Comparison of ENCODE assay signal across 17 cellular contexts in the genomic region with DNA sequence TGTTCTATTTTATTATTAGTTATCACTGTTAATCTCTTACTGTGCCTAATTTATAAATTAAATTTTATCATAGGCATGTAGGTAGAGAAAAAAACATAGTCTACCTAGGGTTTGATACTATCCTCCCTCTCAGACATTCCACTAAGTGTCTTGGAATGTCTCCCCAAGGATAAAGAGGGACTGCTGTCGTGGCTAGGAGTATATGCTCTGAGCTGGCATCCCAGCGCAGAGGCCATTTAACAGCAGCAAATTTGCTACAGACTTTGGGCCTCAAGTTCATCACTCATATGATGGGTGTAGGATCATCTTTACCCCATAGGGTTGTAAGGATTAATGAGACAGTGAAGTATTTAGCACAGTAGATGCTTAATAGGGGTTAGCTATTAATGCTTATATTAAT. TPM values are rescaled to one million over a fixed set of nuclear protein-coding genes. Genes with fewer than 3 reads are reported as not detected.
DNase-seq lines count a peak whose midpoint lies in the region; ATAC-seq and TF ChIP-seq lines count a peak whose summit lies in the region.
"Had no signal": no experiment of that assay in that cellular context is flagged by ENCODE, and none has a peak within 500 bp of the region (broad histone marks: within the 10 kb centered on the region; RNA-seq: fewer than 3 reads in every experiment).

No MANE protein-coding gene starts in this region.

- TF ChIP-seq CTCF in PC-9 (conservative IDR thresholded peaks at IDR 0.05) (no peak), hepatocyte (IDR thresholded peaks at IDR 0.05; ENCODE audit: poor library complexity) (no peak), gastrocnemius medialis (IDR thresholded peaks at IDR 0.05 in 4 of 5, conservative IDR thresholded peaks at IDR 0.05 in 1 of 5) (no peak)

- H3K27me3 ChIP-seq in ACC112 (ENCODE audit: insufficient read depth, low read length) (no peaks in the 10 kb centered on the region), PC-9 (ENCODE audit: insufficient read depth, low read depth) (no peaks in the 10 kb centered on the region), hepatocyte (no peaks in the 10 kb centered on the region), gastrocnemius medialis (no peaks in the 10 kb centered on the region)

- POLR2A ChIA-PET in PC-9 (lab: Charles Lee; ENCODE audit: unreplicated experiment), result interaction anchor here (0.5 kb wide), 1 partner anchor 62 kb away, joined by 5 read pairs; no protein-coding TSS in a partner anchor

- H3K9me2 ChIP-seq in PC-9 (ENCODE audit: insufficient read depth) (no peaks in the 10 kb centered on the region), hepatocyte (replicated peaks; ENCODE audit: insufficient read depth) (no peaks in the 10 kb centered on the region)

- H3K36me3 ChIP-seq in ACC112 (ENCODE audit: insufficient read depth, low read length) (peaks cover 5% of the 10 kb centered on the region; the same call in 1 of the 2 replicates), PC-9 (ENCODE audit: low read depth) (no peaks in the 10 kb centered on the region), hepatocyte (replicated peaks; ENCODE audit: insufficient read depth, low read depth) (no peaks in the 10 kb centered on the region), gastrocnemius medialis (no peaks in the 10 kb centered on the region)

- no peak overlapping the region for H2AFZ ChIP-seq in ACC112 (ENCODE audit: low read length, unreplicated experiment)
- no peak overlapping the region for H2AFZ ChIP-seq in PC-9
- no peak overlapping the region for H2AFZ ChIP-seq in hepatocyte

- peak overlapping the region; percentile 99 for H3K27ac ChIP-seq in ACC112 (ENCODE audit: low read depth, low read length)
- peak overlapping the region; percentile 99 for H3K27ac ChIP-seq in PC-9
- H3K27ac ChIP-seq in hepatocyte, result peak overlapping the region; percentile 30
- peak overlapping the region; percentile 89 to 99 (median 96) for H3K27ac ChIP-seq in gastrocnemius medialis

- H3K4me1 ChIP-seq in ACC112 (ENCODE audit: control insufficient read depth, insufficient read depth, low read length, unreplicated experiment) (peaks cover 60% of the 10 kb centered on the region), PC-9 (replicated peaks; ENCODE audit: insufficient read depth) (peaks cover 91% of the 10 kb centered on the region), hepatocyte (ENCODE audit: insufficient read depth) (peaks cover 67% of the 10 kb centered on the region), gastrocnemius medialis (peaks cover 96 to 97% of the 10 kb centered on the region in 2 donors)

- DNase-seq in PC-9, result no peak
- no peak for DNase-seq in hepatocyte (ENCODE audit: low spot score)
- DNase-seq in gastrocnemius medialis, result no peak
- no peak for DNase-seq in NCI-H187 treated with DMSO at 0.1 percent for 48 hours (lab: John Stamatoyannopoulos, UW)
- DNase-seq in T-helper 9 cell, result no peak
- DNase-seq: activated CD4-positive, alpha-beta T cell treated with anti-CD3 and anti-CD28 coated beads, Interleukin-2, amount 10 ng/mL, durations not matched to agents 7 days and 5 days; activated naive CD4-positive, alpha-beta T cell; amygdala; CD8-positive, alpha-beta memory T cell; endodermal cell; left colon; NCI-H187; stimulated activated CD4-positive, alpha-beta T cell treated with anti-CD3 and anti-CD28 coated beads, Interleukin-4, amount 100 ng/mL, for 4 hours had no signal

- in situ Hi-C loops in gastrocnemius medialis (cut with MboI; ENCODE audit: low sequenced_read_pairs in 4 of 4), result no loop called here

- peaks cover 71% of the 10 kb centered on the region for H3K79me2 ChIP-seq in ACC112 (ENCODE audit: control insufficient read depth, insufficient read depth, low read length, unreplicated experiment)
- peaks cover 90% of the 10 kb centered on the region for H3K79me2 ChIP-seq in PC-9 (ENCODE audit: low read depth)
- H3K79me2 ChIP-seq in hepatocyte, result peaks cover 100% of the 10 kb centered on the region

- H3K4me2 ChIP-seq in PC-9, result peak overlapping the region; percentile 83
- no peak overlapping the region for H3K4me2 ChIP-seq in hepatocyte

- intact Hi-C loops in PC-9 (cut with micrococcal nuclease; ENCODE audit: unreplicated experiment), result no loop called here
- intact Hi-C loops in gastrocnemius medialis (cut with DNase I; ENCODE audit: low total_unique reads), result loop anchor here (2.0 kb wide), 2 partner anchors 16 to 36 kb away; no protein-coding TSS in a partner anchor

- H3K9me3 ChIP-seq in PC-9 (ENCODE audit: insufficient read depth, low read depth) (no peaks in the 10 kb centered on the region), hepatocyte (ENCODE audit: low read depth) (no peaks in the 10 kb centered on the region), gastrocnemius medialis (no peaks in the 10 kb centered on the region)

- H3F3A ChIP-seq in PC-9 (ENCODE audit: insufficient read depth, low read depth), result peaks cover 60% of the 10 kb centered on the region

- no TSS peak for BruUV-seq in PC-9 (replicated peaks; lab: Mats Ljungman, UMichigan)

- no peak overlapping the region for H3K4me3 ChIP-seq in ACC112 (ENCODE audit: low read depth, low read length)
- H3K4me3 ChIP-seq in PC-9, result no peak overlapping the region
- H3K4me3 ChIP-seq in hepatocyte, result no peak overlapping the region
- no peak overlapping the region for H3K4me3 ChIP-seq in gastrocnemius medialis
- H3K4me3 ChIP-seq: skin epidermis had no signal

- H4K20me1 ChIP-seq in PC-9 (ENCODE audit: insufficient read depth) (no peaks in the 10 kb centered on the region), hepatocyte (ENCODE audit: insufficient read depth, poor library complexity, severe bottlenecking) (peaks cover 7% of the 10 kb centered on the region)

- WGBS in hepatocyte (ENCODE audit: low lambda C conversion rate, missing lambda C conversion rate), result 88% methylated on average over 2 of the region's 2 CpGs

- CTCF ChIA-PET in PC-9 (lab: Charles Lee), result no interaction called here

- no peak for ATAC-seq in gastrocnemius medialis
- no peak for ATAC-seq in HG03439 (IDR thresholded peaks at IDR 0.05; ENCODE audit: unreplicated experiment)
- ATAC-seq in GM18858 (IDR thresholded peaks at IDR 0.05; ENCODE audit: unreplicated experiment), result no peak
- ATAC-seq: left colon had no signal

- no peak for TF ChIP-seq POLR2A in gastrocnemius medialis (IDR thresholded peaks at IDR 0.05)

RNA-seq across cellular contexts. Expression of a gene that starts 56.7 kb away (rescaled TPM):
- total RNA-seq in PC-9 (2021) (20.5 and 23.1 TPM in 2 replicates), hepatocyte (11.5 and 11.6 TPM in 2 replicates), gastrocnemius medialis (10 to 100 TPM; 14.0 to 28.5 (median 27.3) TPM)
- polyA plus RNA-seq in hepatocyte, result 6.4 and 10.9 TPM in 2 replicates

Comparison
In these comparisons a context has a peak if more than half of its experiments do, and no peak if none do; other contexts are left out.
1. H3K27ac ChIP-seq: peak in every context shown above with its lines; median percentile 99 in ACC112; 99 in PC-9; 96 in gastrocnemius medialis; 30 in hepatocyte.